Comparison of ENCODE assay signal across 1 cellular context in genomic region chr2:43389581-43390466, GRCh38.
TF ChIP-seq lines count a peak whose summit lies in the region.

No MANE protein-coding gene starts in this region.

TF ChIP-seq in HepG2, 621 proteins besides CTCF, POLR2A, EP300 and RAD21 (continued from another document and continues in another):
- no peak for TF ChIP-seq PRDM4 (CRISPR knock-in tag; IDR thresholded peaks at IDR 0.05; ENCODE audit: borderline replicate concordance)
- TF ChIP-seq THAP7 (CRISPR knock-in tag; IDR thresholded peaks at IDR 0.05): no peak
- TF ChIP-seq ZFP1 (CRISPR knock-in tag; IDR thresholded peaks at IDR 0.05): no peak
- TF ChIP-seq ZBTB8A (CRISPR knock-in tag; IDR thresholded peaks at IDR 0.05; ENCODE audit: borderline replicate concordance, low read depth): no peak
- TF ChIP-seq ZFP82 (CRISPR knock-in tag; IDR thresholded peaks at IDR 0.05; ENCODE audit: borderline replicate concordance): no peak
- no peak for TF ChIP-seq ZNF747 (CRISPR knock-in tag; IDR thresholded peaks at IDR 0.05; ENCODE audit: borderline replicate concordance)
- TF ChIP-seq CERS6 (CRISPR knock-in tag; IDR thresholded peaks at IDR 0.05): no peak
- TF ChIP-seq, protein P1, sequence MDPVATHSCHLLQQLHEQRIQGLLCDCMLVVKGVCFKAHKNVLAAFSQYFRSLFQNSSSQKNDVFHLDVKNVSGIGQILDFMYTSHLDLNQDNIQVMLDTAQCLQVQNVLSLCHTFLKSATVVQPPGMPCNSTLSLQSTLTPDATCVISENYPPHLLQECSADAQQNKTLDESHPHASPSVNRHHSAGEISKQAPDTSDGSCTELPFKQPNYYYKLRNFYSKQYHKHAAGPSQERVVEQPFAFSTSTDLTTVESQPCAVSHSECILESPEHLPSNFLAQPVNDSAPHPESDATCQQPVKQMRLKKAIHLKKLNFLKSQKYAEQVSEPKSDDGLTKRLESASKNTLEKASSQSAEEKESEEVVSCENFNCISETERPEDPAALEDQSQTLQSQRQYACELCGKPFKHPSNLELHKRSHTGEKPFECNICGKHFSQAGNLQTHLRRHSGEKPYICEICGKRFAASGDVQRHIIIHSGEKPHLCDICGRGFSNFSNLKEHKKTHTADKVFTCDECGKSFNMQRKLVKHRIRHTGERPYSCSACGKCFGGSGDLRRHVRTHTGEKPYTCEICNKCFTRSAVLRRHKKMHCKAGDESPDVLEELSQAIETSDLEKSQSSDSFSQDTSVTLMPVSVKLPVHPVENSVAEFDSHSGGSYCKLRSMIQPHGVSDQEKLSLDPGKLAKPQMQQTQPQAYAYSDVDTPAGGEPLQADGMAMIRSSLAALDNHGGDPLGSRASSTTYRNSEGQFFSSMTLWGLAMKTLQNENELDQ (CRISPR knock-in tag; IDR thresholded peaks at IDR 0.05; ENCODE audit: borderline replicate concordance): no peak; the same call in 1 of the 2 replicates
- TF ChIP-seq ONECUT2 (CRISPR knock-in tag; IDR thresholded peaks at IDR 0.05): no peak
- no peak for TF ChIP-seq CENPT (CRISPR knock-in tag; IDR thresholded peaks at IDR 0.05; ENCODE audit: low read depth)
- TF ChIP-seq NFIC (IDR thresholded peaks at IDR 0.05; ENCODE audit: low read length): peak; percentile 97
- peak in 1 of 2 experiments; percentile 84; a peak in 1 of 4 replicates for TF ChIP-seq KLF16 (CRISPR knock-in tag; IDR thresholded peaks at IDR 0.05)
- TF ChIP-seq, protein P2, sequence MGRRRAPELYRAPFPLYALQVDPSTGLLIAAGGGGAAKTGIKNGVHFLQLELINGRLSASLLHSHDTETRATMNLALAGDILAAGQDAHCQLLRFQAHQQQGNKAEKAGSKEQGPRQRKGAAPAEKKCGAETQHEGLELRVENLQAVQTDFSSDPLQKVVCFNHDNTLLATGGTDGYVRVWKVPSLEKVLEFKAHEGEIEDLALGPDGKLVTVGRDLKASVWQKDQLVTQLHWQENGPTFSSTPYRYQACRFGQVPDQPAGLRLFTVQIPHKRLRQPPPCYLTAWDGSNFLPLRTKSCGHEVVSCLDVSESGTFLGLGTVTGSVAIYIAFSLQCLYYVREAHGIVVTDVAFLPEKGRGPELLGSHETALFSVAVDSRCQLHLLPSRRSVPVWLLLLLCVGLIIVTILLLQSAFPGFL (CRISPR knock-in tag; IDR thresholded peaks at IDR 0.05): no peak
- no peak for TF ChIP-seq SIN3A (IDR thresholded peaks at IDR 0.05; ENCODE audit: borderline replicate concordance, low read depth, low read length)
- TF ChIP-seq, protein P3, sequence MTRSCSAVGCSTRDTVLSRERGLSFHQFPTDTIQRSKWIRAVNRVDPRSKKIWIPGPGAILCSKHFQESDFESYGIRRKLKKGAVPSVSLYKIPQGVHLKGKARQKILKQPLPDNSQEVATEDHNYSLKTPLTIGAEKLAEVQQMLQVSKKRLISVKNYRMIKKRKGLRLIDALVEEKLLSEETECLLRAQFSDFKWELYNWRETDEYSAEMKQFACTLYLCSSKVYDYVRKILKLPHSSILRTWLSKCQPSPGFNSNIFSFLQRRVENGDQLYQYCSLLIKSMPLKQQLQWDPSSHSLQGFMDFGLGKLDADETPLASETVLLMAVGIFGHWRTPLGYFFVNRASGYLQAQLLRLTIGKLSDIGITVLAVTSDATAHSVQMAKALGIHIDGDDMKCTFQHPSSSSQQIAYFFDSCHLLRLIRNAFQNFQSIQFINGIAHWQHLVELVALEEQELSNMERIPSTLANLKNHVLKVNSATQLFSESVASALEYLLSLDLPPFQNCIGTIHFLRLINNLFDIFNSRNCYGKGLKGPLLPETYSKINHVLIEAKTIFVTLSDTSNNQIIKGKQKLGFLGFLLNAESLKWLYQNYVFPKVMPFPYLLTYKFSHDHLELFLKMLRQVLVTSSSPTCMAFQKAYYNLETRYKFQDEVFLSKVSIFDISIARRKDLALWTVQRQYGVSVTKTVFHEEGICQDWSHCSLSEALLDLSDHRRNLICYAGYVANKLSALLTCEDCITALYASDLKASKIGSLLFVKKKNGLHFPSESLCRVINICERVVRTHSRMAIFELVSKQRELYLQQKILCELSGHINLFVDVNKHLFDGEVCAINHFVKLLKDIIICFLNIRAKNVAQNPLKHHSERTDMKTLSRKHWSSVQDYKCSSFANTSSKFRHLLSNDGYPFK (CRISPR knock-in tag; IDR thresholded peaks at IDR 0.05; ENCODE audit: borderline replicate concordance): no peak
- TF ChIP-seq GATAD1 (CRISPR knock-in tag; IDR thresholded peaks at IDR 0.05): 0 out of 2 replicates have a peak, but pooled peaks have one; percentile 11
- TF ChIP-seq, protein P4, sequence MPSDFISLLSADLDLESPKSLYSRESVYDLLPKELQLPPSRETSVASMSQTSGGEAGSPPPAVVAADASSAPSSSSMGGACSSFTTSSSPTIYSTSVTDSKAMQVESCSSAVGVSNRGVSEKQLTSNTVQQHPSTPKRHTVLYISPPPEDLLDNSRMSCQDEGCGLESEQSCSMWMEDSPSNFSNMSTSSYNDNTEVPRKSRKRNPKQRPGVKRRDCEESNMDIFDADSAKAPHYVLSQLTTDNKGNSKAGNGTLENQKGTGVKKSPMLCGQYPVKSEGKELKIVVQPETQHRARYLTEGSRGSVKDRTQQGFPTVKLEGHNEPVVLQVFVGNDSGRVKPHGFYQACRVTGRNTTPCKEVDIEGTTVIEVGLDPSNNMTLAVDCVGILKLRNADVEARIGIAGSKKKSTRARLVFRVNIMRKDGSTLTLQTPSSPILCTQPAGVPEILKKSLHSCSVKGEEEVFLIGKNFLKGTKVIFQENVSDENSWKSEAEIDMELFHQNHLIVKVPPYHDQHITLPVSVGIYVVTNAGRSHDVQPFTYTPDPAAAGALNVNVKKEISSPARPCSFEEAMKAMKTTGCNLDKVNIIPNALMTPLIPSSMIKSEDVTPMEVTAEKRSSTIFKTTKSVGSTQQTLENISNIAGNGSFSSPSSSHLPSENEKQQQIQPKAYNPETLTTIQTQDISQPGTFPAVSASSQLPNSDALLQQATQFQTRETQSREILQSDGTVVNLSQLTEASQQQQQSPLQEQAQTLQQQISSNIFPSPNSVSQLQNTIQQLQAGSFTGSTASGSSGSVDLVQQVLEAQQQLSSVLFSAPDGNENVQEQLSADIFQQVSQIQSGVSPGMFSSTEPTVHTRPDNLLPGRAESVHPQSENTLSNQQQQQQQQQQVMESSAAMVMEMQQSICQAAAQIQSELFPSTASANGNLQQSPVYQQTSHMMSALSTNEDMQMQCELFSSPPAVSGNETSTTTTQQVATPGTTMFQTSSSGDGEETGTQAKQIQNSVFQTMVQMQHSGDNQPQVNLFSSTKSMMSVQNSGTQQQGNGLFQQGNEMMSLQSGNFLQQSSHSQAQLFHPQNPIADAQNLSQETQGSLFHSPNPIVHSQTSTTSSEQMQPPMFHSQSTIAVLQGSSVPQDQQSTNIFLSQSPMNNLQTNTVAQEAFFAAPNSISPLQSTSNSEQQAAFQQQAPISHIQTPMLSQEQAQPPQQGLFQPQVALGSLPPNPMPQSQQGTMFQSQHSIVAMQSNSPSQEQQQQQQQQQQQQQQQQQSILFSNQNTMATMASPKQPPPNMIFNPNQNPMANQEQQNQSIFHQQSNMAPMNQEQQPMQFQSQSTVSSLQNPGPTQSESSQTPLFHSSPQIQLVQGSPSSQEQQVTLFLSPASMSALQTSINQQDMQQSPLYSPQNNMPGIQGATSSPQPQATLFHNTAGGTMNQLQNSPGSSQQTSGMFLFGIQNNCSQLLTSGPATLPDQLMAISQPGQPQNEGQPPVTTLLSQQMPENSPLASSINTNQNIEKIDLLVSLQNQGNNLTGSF (CRISPR knock-in tag; IDR thresholded peaks at IDR 0.05): no peak
- TF ChIP-seq NKX3-1 (CRISPR knock-in tag; IDR thresholded peaks at IDR 0.05): no peak
- TF ChIP-seq AGO2 (optimal IDR thresholded peaks at IDR 0.05; ENCODE audit: low read depth, low read length): no peak
- TF ChIP-seq NFYC (CRISPR knock-in tag; IDR thresholded peaks at IDR 0.05): no peak
- TF ChIP-seq ZNF460 (CRISPR knock-in tag; IDR thresholded peaks at IDR 0.05; ENCODE audit: borderline replicate concordance): no peak
- TF ChIP-seq PRDM10 (CRISPR knock-in tag; IDR thresholded peaks at IDR 0.05; ENCODE audit: low read depth): peak; percentile 71; the same call in 1 of the 2 replicates
- no peak for TF ChIP-seq ZNF20 (CRISPR knock-in tag; IDR thresholded peaks at IDR 0.05)
- TF ChIP-seq ZFP90 (CRISPR knock-in tag; IDR thresholded peaks at IDR 0.05; ENCODE audit: borderline replicate concordance): no peak
- no peak; the same call in 1 of the 2 replicates for TF ChIP-seq RXRA (CRISPR knock-in tag; IDR thresholded peaks at IDR 0.05)
- TF ChIP-seq SAFB2 (CRISPR knock-in tag; IDR thresholded peaks at IDR 0.05; ENCODE audit: borderline replicate concordance, low read depth): no peak
- no peak for TF ChIP-seq SSRP1 (CRISPR knock-in tag; IDR thresholded peaks at IDR 0.05)
